Comparison of ENCODE assay signal across 8 cellular contexts in genomic region chr6:116100419-116101297, GRCh38. TPM values are rescaled to one million over a fixed set of nuclear protein-coding genes. Genes with fewer than 3 reads are reported as not detected.
A peak's percentile ranks its signal among the peaks of the same experiment; 100 is the strongest.
DNase-seq lines count a peak whose midpoint lies in the region; ATAC-seq and TF ChIP-seq lines count a peak whose summit lies in the region.

Gene NT5DC1 (plus strand): TSS chr6:116100853. CDS start chr6:116100931, 78 bp downstream.

- no peaks in the 10 kb centered on the region for H3K27me3 ChIP-seq in kidney epithelial cell (ENCODE audit: control insufficient read depth, insufficient read depth, low read length)

- H3K4me1 Mint-ChIP-seq in central memory CD8-positive, alpha-beta T cell: peaks cover 45% of the 10 kb centered on the region

- TF ChIP-seq CTCF in AG09309 (IDR thresholded peaks at IDR 0.05; ENCODE audit: control insufficient read depth, insufficient read depth, low read depth, low read length, missing control alignments) (no peak), kidney epithelial cell (IDR thresholded peaks at IDR 0.05; ENCODE audit: insufficient read depth, low read length, poor library complexity, severe bottlenecking) (peak; percentile 29)

- ATAC-seq in GM18870 (IDR thresholded peaks at IDR 0.05; ENCODE audit: unreplicated experiment) (peak; percentile 74), HG03108 (IDR thresholded peaks at IDR 0.05; ENCODE audit: unreplicated experiment) (peak; percentile 83)
- ATAC-seq in central memory CD8-positive, alpha-beta T cell (replicated peaks; ENCODE audit: extremely low read depth, poor library complexity, severe bottlenecking): peak; percentile 89

- peaks cover 4% of the 10 kb centered on the region for H3K9me3 Mint-ChIP-seq in central memory CD8-positive, alpha-beta T cell

- no peaks in the 10 kb centered on the region for H3K36me3 ChIP-seq in kidney epithelial cell (ENCODE audit: control insufficient read depth, insufficient read depth, low read length)

- H3K4me3 Mint-ChIP-seq in central memory CD8-positive, alpha-beta T cell: peak within 1 kb of the TSS; percentile 89

- peak within 1 kb of the TSS; percentile 67 for H3K27ac Mint-ChIP-seq in central memory CD8-positive, alpha-beta T cell (ENCODE audit: low read depth)

- H3K36me3 Mint-ChIP-seq in central memory CD8-positive, alpha-beta T cell (ENCODE audit: insufficient read depth): peaks cover 9% of the 10 kb centered on the region

- DNase-seq in AG09309 (ENCODE audit: low read depth) (no peak), NCI-H2196 treated with DMSO at 0.1 percent for 48 hours (lab: John Stamatoyannopoulos, UW; ENCODE audit: unreplicated experiment) (peak; percentile 66), kidney epithelial cell (ENCODE audit: low read depth) (peak; percentile 42)
- peak; percentile 71 for DNase-seq in activated CD4-positive, CD25-positive, alpha-beta regulatory T cell treated with anti-CD3 and anti-CD28 coated beads, Interleukin-2, amount 50 U/mL, for 16 hours (ENCODE audit: low read depth, low spot score)
- peak; percentile 67 to 76 for DNase-seq in central memory CD8-positive, alpha-beta T cell (ENCODE audit: low spot score in 2 of 2)
- DNase-seq in stimulated activated CD4-positive, alpha-beta T cell treated with anti-CD3 and anti-CD28 coated beads, Interleukin-1b, Interleukin-23, amount 100 ng/mL, for 1 hour (ENCODE audit: low read depth in 2 of 2): peak; percentile 43 to 72

- H3K27me3 Mint-ChIP-seq in central memory CD8-positive, alpha-beta T cell: no peaks in the 10 kb centered on the region

- H3K4me3 ChIP-seq in AG09309 (ENCODE audit: control insufficient read depth, low read depth, low read length) (peak within 1 kb of the TSS; percentile 84), kidney epithelial cell (ENCODE audit: low read depth, low read length) (peak within 1 kb of the TSS; percentile 91)

RNA-seq across cellular contexts. Expression of gene NT5DC1, which starts in this region (rescaled TPM):
- total RNA-seq in kidney epithelial cell: 7.3 and 19.3 TPM in 2 replicates
